ENCODE assay signal across 8 cellular contexts in genomic region chr9:127245637-127246164, GRCh38. TPM values are rescaled to one million over a fixed set of nuclear protein-coding genes. Genes with fewer than 3 reads are reported as not detected.
A peak's percentile ranks its signal among the peaks of the same experiment; 100 is the strongest.
DNase-seq lines count a peak whose midpoint lies in the region; ATAC-seq and TF ChIP-seq lines count a peak whose summit lies in the region.

No MANE protein-coding gene starts in this region.

- peak overlapping the region; percentile 54 to 73 (median 62) for H3K4me3 ChIP-seq in BLaER1 treated with 17β-estradiol and CSF1 and Interleukin-3, amounts not matched to agents 10 nM and 100 nM
- H3K4me3 ChIP-seq in NT2/D1 (ENCODE audit: insufficient read length, low read depth): peak overlapping the region; percentile 83
- H3K4me3 ChIP-seq in endocrine pancreas (ENCODE audit: control insufficient read depth, insufficient read depth, low read length): peak overlapping the region; percentile 52
- peak overlapping the region; percentile 75 for H3K4me3 ChIP-seq in neural cell (ENCODE audit: low read length)

- DNase-seq in NT2/D1 (ENCODE audit: low read depth, low spot score) (no peak), T-helper 9 cell (no peak), NCI-H446 treated with DMSO at 0.1 percent for 48 hours (lab: John Stamatoyannopoulos, UW) (no peak)

- H3K4me1 ChIP-seq in BLaER1 treated with 17β-estradiol and CSF1 and Interleukin-3, amounts not matched to agents 10 nM and 100 nM: peaks cover 9 to 25% (median 18%) of the 10 kb centered on the region in 10 experiments; a peak in 19 of 20 replicates
- H3K4me1 ChIP-seq in NT2/D1 (ENCODE audit: insufficient read depth, insufficient read length) (peaks cover 6% of the 10 kb centered on the region), endocrine pancreas (ENCODE audit: control insufficient read depth, insufficient read depth, low read length) (no peaks in the 10 kb centered on the region)

- no peaks in the 10 kb centered on the region for H3K9me3 ChIP-seq in BLaER1 treated with 17β-estradiol and CSF1 and Interleukin-3, amounts not matched to agents 10 nM and 100 nM (replicated peaks in 1 of 11)
- H3K9me3 ChIP-seq in NT2/D1 (ENCODE audit: insufficient read depth, low read length) (no peaks in the 10 kb centered on the region), endocrine pancreas (ENCODE audit: control insufficient read depth, low read length) (no peaks in the 10 kb centered on the region), neural cell (ENCODE audit: low read length) (no peaks in the 10 kb centered on the region)

- ATAC-seq in GM19023 (IDR thresholded peaks at IDR 0.05; ENCODE audit: unreplicated experiment) (no peak), HG03354 (IDR thresholded peaks at IDR 0.05; ENCODE audit: poor library complexity, severe bottlenecking, unreplicated experiment) (no peak)

- H3K27ac ChIP-seq in BLaER1 treated with 17β-estradiol and CSF1 and Interleukin-3, amounts not matched to agents 10 nM and 100 nM: no peak overlapping the region
- H3K27ac ChIP-seq in neural cell (ENCODE audit: low read length): no peak overlapping the region

- H2AFZ ChIP-seq in neural cell (ENCODE audit: low read depth, low read length): peak overlapping the region; percentile 19

- H3K9me2 ChIP-seq in neural cell (ENCODE audit: insufficient read depth, low read length): no peaks in the 10 kb centered on the region

- no peaks in the 10 kb centered on the region for H4K20me1 ChIP-seq in BLaER1 treated with 17β-estradiol and CSF1 and Interleukin-3, amounts not matched to agents 10 nM and 100 nM
- H4K20me1 ChIP-seq in neural cell (ENCODE audit: insufficient read depth): no peaks in the 10 kb centered on the region

- peak overlapping the region; percentile 70 to 88 (median 79) for H3K4me2 ChIP-seq in BLaER1 treated with 17β-estradiol and CSF1 and Interleukin-3, amounts not matched to agents 10 nM and 100 nM
- H3K4me2 ChIP-seq in neural cell (ENCODE audit: low read length): peak overlapping the region; percentile 64

- TF ChIP-seq EP300 in neural cell (conservative IDR thresholded peaks at IDR 0.05; ENCODE audit: poor library complexity, severe bottlenecking): no peak

- TF ChIP-seq CTCF in neural cell (IDR thresholded peaks at IDR 0.05; ENCODE audit: poor library complexity, severe bottlenecking): no peak

- H3K27me3 ChIP-seq in BLaER1 treated with 17β-estradiol and CSF1 and Interleukin-3, amounts not matched to agents 10 nM and 100 nM: no peaks in the 10 kb centered on the region
- no peaks in the 10 kb centered on the region for H3K27me3 ChIP-seq in NT2/D1 (ENCODE audit: insufficient read depth, insufficient read length)
- H3K27me3 ChIP-seq in endocrine pancreas (ENCODE audit: control insufficient read depth, insufficient read depth, low read length): no peaks in the 10 kb centered on the region
- no peaks in the 10 kb centered on the region for H3K27me3 ChIP-seq in neural cell (ENCODE audit: insufficient read depth, low read depth, low read length)

- H3K36me3 ChIP-seq in BLaER1 treated with 17β-estradiol and CSF1 and Interleukin-3, amounts not matched to agents 10 nM and 100 nM: no peaks in the 10 kb centered on the region
- H3K36me3 ChIP-seq in NT2/D1 (ENCODE audit: insufficient read depth, insufficient read length, low read length) (peaks cover 8% of the 10 kb centered on the region), endocrine pancreas (ENCODE audit: control insufficient read depth, insufficient read depth, low read length) (no peaks in the 10 kb centered on the region), neural cell (ENCODE audit: insufficient read depth, low read length) (no peaks in the 10 kb centered on the region)

- no peaks in the 10 kb centered on the region for H3K79me2 ChIP-seq in neural cell (replicated peaks; ENCODE audit: insufficient read depth, low read length)

- peak overlapping the region in 8 of 11 experiments; percentile 50 to 74 (median 70); a peak in 12 of 22 replicates for H3K9ac ChIP-seq in BLaER1 treated with 17β-estradiol and CSF1 and Interleukin-3, amounts not matched to agents 10 nM and 100 nM
- H3K9ac ChIP-seq in NT2/D1 (ENCODE audit: insufficient read length, low read depth) (peak overlapping the region; percentile 84), endocrine pancreas (ENCODE audit: control insufficient read depth, insufficient read depth, low read length) (no peak overlapping the region), neural cell (ENCODE audit: low read length) (peak overlapping the region; percentile 54)

- no peaks in the 10 kb centered on the region for H3F3A ChIP-seq in neural cell (ENCODE audit: insufficient read depth, low read length, poor library complexity, severe bottlenecking)

- TF ChIP-seq RAD21 in neural cell (conservative IDR thresholded peaks at IDR 0.05): no peak

TF ChIP-seq in neural cell, 6 proteins besides CTCF, POLR2A, EP300 and RAD21:
- TF ChIP-seq TAF1 (IDR thresholded peaks at IDR 0.05; ENCODE audit: low read depth) (no peak), EZH2 (IDR thresholded peaks at IDR 0.05; ENCODE audit: borderline replicate concordance, insufficient read depth, low read length, poor library complexity, severe bottlenecking) (no peak), REST (IDR thresholded peaks at IDR 0.05; ENCODE audit: borderline replicate concordance) (no peak), POLR2AphosphoS5 (IDR thresholded peaks at IDR 0.05) (no peak), MXI1 (conservative IDR thresholded peaks at IDR 0.05; ENCODE audit: poor library complexity, severe bottlenecking) (no peak), SMC3 (conservative IDR thresholded peaks at IDR 0.05; ENCODE audit: poor library complexity) (no peak)
TF ChIP-seq in neural cell: peak in this region for 0.

RNA-seq across cellular contexts. Expression of gene GARNL3, which starts 18.9 kb away (rescaled TPM):
- polyA plus RNA-seq in neural cell: 20.0 and 43.8 TPM in 2 replicates
- polyA minus RNA-seq in neural cell: 35.8 and 51.1 TPM in 2 replicates
